In the genomic region with DNA sequence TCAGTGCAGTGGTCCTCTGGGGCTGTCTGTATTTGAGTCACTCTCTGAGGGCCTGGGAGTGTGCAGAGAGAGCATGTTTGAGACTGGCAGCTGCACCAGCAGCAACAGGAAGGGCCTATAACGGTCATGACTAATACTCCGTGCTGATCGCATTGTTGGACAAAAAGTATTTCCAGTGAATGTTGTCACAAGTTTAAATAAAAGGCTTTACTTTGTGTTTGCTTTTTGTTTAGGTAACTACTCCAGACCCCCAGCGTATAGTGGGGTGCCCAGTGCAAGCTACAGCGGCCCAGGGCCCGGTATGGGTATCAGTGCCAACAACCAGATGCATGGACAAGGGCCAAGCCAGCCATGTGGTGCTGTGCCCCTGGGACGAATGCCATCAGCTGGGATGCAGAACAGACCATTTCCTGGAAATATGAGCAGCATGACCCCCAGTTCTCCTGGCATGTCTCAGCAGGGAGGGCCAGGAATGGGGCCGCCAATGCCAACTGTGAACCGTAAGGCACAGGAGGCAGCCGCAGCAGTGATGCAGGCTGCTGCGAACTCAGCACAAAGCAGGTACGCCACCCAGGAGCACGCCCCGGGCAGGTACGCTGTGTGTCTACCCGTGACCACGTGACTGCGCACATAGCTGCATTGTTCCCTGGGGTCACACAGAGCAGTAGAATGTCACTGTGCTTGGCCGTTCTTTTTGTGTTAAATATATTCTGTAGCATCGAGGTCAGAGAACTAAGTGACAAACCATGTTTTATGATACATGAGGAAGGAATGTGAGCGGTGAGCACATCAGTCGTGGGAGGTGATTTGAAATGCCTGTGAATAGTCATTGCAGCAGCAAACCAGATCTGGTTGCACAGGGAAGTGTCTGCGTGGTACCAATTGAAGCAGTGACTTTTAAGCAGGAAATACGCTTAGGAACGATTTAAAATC, we compare ENCODE assay signal across 9 cellular contexts.
A peak's percentile ranks its signal among the peaks of the same experiment; 100 is the strongest.
DNase-seq lines count a peak whose midpoint lies in the region; ATAC-seq, FAIRE-seq and TF ChIP-seq lines count a peak whose summit lies in the region.
"Had no signal": no experiment of that assay in that cellular context is flagged by ENCODE, and none has a peak within 500 bp of the region (broad histone marks: within the 10 kb centered on the region; RNA-seq: fewer than 3 reads in every experiment).

No MANE protein-coding gene starts in this region.

- no peak overlapping the region for H3K4me3 ChIP-seq in GM12878
- H3K4me3 ChIP-seq: right lobe of liver had no signal

- no peaks in the 10 kb centered on the region for H3K4me1 ChIP-seq in GM12878 (ENCODE audit: control insufficient read depth, insufficient read depth, low read length)
- H3K4me1 ChIP-seq: right lobe of liver had no signal

- 93% methylated on average over 25 of the region's 25 CpGs for WGBS in GM12878 (ENCODE audit: insufficient coverage, insufficient replicate concordance, low lambda C conversion rate, missing lambda C conversion rate)

- no peak for TF ChIP-seq CTCF in GM12878 (IDR thresholded peaks at IDR 0.05 in 2 of 3, conservative IDR thresholded peaks at IDR 0.05 in 1 of 3; ENCODE audit: control insufficient read depth in 2 of 3, extremely low read depth in 1 of 3, insufficient read depth in 1 of 3, low read depth in 3 of 3, low read length in 3 of 3)

- TF ChIP-seq RAD21 in GM12878 (IDR thresholded peaks at IDR 0.05; ENCODE audit: insufficient read depth, low read depth, low read length): no peak

- H3K9me3 ChIP-seq in GM12878 (replicated peaks; ENCODE audit: control insufficient read depth, insufficient read depth, low read length): no peaks in the 10 kb centered on the region
- H3K9me3 ChIP-seq: right lobe of liver had no signal

- POLR2A ChIA-PET in GM12878 (lab: Charles Lee): no interaction called here

- TF ChIP-seq POLR2A in GM12878 (IDR thresholded peaks at IDR 0.05; ENCODE audit: low read depth, low read length): 0 out of 2 replicates have a peak, but pooled peaks have one; percentile 22

- peak; percentile 99 for DNase-seq in M059J (ENCODE audit: low read depth)
- DNase-seq in GM12878 (ENCODE audit: low read depth, low spot score): no peak
- DNase-seq in iris pigment epithelial cell (ENCODE audit: low read depth): peak; percentile 97
- DNase-seq in substantia nigra (lab: John Stamatoyannopoulos, UW): peak; percentile 12 to 95 (median 62)
- DNase-seq in GDM1 (lab: John Stamatoyannopoulos, UW): no peak
- no peak for DNase-seq in mesenteric fat pad (ENCODE audit: low spot score)
- no peak for DNase-seq in NCI-H510A treated with DMSO at 0.1 percent for 48 hours (lab: John Stamatoyannopoulos, UW)

- CTCF ChIA-PET in GM12878 (lab: Yijun Ruan, JAX): interaction anchor here (1.2 kb wide), 1 partner anchor 114 kb away, joined by 3 read pairs; no protein-coding TSS in a partner anchor

- H3K27me3 ChIP-seq in GM12878 (replicated peaks in 1 of 2; ENCODE audit: control insufficient read depth in 2 of 2, insufficient read depth in 2 of 2, low read length in 1 of 2): no peaks in the 10 kb centered on the region
- H3K27me3 ChIP-seq: right lobe of liver had no signal

- H3K4me2 ChIP-seq in GM12878 (ENCODE audit: control insufficient read depth, insufficient read depth): no peak overlapping the region

- H3K27ac ChIP-seq in GM12878 (ENCODE audit: control insufficient read depth, insufficient read depth) (no peak overlapping the region), substantia nigra (ENCODE audit: low read depth, low read length, poor library complexity, severe bottlenecking) (peak overlapping the region; percentile 56)
- H3K27ac ChIP-seq: right lobe of liver had no signal

- no peaks in the 10 kb centered on the region for H4K20me1 ChIP-seq in GM12878 (ENCODE audit: control insufficient read depth, insufficient read depth)

- in situ Hi-C loops in GM12878 (cut with MboI): no loop called here

- no peak overlapping the region for H2AFZ ChIP-seq in GM12878 (ENCODE audit: control insufficient read depth, low read depth, low read length)

- ATAC-seq in GM12878 (no peak), HG02763 (IDR thresholded peaks at IDR 0.05; ENCODE audit: unreplicated experiment) (no peak)

- intact Hi-C loops in GM12878 (cut with micrococcal nuclease; ENCODE audit: unreplicated experiment): no loop called here

- TF ChIP-seq EP300 in GM12878 (IDR thresholded peaks at IDR 0.05; ENCODE audit: borderline replicate concordance in 1 of 2, control insufficient read depth in 1 of 2, low read depth in 2 of 2, low read length in 2 of 2): no peak

- H3K36me3 ChIP-seq in GM12878 (ENCODE audit: control insufficient read depth in 2 of 2, insufficient read depth in 2 of 2, low read length in 1 of 2): peaks cover 4 to 25% of the 10 kb centered on the region in 2 experiments

- no peak overlapping the region for H3K9ac ChIP-seq in GM12878 (ENCODE audit: control insufficient read depth, insufficient read depth, low read length)

- no TSS peak for BruUV-seq in GM12878 (replicated peaks; lab: Mats Ljungman, UMichigan)

- SMC1A ChIA-PET in GM12878 (lab: Charles Lee; ENCODE audit: uncharacterized antibody, unreplicated experiment): interaction anchor here (1.0 kb wide), 1 partner anchor 41 kb away, joined by 3 read pairs; no protein-coding TSS in a partner anchor

- no peak for FAIRE-seq in GM12878 (lab: Jason Lieb, UNC)

- RAD21 ChIA-PET in GM12878 (lab: Charles Lee; ENCODE audit: unreplicated experiment): no interaction called here

- H3K79me2 ChIP-seq in GM12878 (ENCODE audit: control insufficient read depth, insufficient read depth, low read length): no peaks in the 10 kb centered on the region

TF ChIP-seq in GM12878, 131 proteins besides CTCF, POLR2A, EP300 and RAD21:
- TF ChIP-seq, protein P1, sequence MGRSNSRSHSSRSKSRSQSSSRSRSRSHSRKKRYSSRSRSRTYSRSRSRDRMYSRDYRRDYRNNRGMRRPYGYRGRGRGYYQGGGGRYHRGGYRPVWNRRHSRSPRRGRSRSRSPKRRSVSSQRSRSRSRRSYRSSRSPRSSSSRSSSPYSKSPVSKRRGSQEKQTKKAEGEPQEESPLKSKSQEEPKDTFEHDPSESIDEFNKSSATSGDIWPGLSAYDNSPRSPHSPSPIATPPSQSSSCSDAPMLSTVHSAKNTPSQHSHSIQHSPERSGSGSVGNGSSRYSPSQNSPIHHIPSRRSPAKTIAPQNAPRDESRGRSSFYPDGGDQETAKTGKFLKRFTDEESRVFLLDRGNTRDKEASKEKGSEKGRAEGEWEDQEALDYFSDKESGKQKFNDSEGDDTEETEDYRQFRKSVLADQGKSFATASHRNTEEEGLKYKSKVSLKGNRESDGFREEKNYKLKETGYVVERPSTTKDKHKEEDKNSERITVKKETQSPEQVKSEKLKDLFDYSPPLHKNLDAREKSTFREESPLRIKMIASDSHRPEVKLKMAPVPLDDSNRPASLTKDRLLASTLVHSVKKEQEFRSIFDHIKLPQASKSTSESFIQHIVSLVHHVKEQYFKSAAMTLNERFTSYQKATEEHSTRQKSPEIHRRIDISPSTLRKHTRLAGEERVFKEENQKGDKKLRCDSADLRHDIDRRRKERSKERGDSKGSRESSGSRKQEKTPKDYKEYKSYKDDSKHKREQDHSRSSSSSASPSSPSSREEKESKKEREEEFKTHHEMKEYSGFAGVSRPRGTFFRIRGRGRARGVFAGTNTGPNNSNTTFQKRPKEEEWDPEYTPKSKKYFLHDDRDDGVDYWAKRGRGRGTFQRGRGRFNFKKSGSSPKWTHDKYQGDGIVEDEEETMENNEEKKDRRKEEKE (IDR thresholded peaks at IDR 0.05): no peak
- TF ChIP-seq SREBF1 (IDR thresholded peaks at IDR 0.05; ENCODE audit: low read length) (no peak), PML (IDR thresholded peaks at IDR 0.05; ENCODE audit: low read length) (no peak), RCOR1 (conservative IDR thresholded peaks at IDR 0.05; ENCODE audit: low read depth, low read length) (no peak), FOS (IDR thresholded peaks at IDR 0.05; ENCODE audit: borderline replicate concordance, extremely low read depth, insufficient read length) (no peak), HDGF (IDR thresholded peaks at IDR 0.05) (no peak), RELA (IDR thresholded peaks at IDR 0.05; ENCODE audit: borderline replicate concordance, partially characterized antibody) (no peak)

Comparison
In these comparisons a context has a peak if more than half of its experiments do, and no peak if none do; other contexts are left out.
1. DNase-seq: peak in M059J (single experiment), iris pigment epithelial cell (single experiment) and substantia nigra (49 of 49); none in GM12878 (single experiment), GDM1 (single experiment), mesenteric fat pad (single experiment) and NCI-H510A treated with DMSO at 0.1 percent for 48 hours (single experiment).